In the genomic region with DNA sequence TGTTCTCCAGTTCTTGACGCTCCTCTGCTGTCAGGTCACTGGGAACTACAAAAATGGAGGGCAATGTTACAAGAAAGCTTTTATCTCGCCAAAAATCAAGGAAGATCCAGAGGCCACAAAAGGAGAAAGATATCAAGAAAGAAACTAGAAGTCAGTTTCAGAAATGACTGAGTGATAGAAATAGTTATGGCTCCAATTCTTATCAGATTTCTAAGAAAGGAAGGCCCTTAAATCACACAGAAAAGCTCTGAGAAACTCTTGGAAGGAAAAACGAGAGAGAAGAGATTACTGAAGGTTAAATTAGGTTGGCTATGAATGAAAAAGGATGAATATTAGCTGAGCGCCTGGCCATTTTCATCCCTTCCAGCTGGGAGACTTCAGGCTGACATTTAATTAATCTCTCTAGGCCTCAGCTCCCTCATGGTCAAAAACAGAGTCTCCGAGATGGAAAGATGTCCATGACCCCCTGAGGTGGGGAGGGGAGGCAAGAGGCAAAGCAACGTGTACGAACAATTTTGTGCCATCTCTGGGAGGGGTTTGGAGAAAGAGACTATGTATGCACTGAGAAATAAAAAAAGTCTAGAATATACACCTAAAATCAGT, we compare ENCODE assay signal across 12 cellular contexts.
A peak's percentile ranks its signal among the peaks of the same experiment; 100 is the strongest.
DNase-seq lines count a peak whose midpoint lies in the region; ATAC-seq and TF ChIP-seq lines count a peak whose summit lies in the region.
"Had no signal": no experiment of that assay in that cellular context is flagged by ENCODE, and none has a peak within 500 bp of the region (broad histone marks: within the 10 kb centered on the region; RNA-seq: fewer than 3 reads in every experiment).

No MANE protein-coding gene starts in this region.

- no peaks in the 10 kb centered on the region for H3K9me3 Mint-ChIP-seq in T-helper 1 cell treated with Interleukin-12 subunit alpha and Interleukin-12 subunit beta and Interleukin-4 antibody, amounts not matched to agents 30 μg/mL and 1 μg/mL, for 36 hours

- no peaks in the 10 kb centered on the region for H3K36me3 ChIP-seq in thyroid gland
- peaks cover 0 to 43% of the 10 kb centered on the region in 2 donors for H3K36me3 ChIP-seq in left lung
- no peaks in the 10 kb centered on the region for H3K36me3 ChIP-seq in uterus

- H3K27me3 ChIP-seq in dorsolateral prefrontal cortex: no peaks in the 10 kb centered on the region
- H3K27me3 ChIP-seq in thyroid gland: no peaks in the 10 kb centered on the region
- no peaks in the 10 kb centered on the region for H3K27me3 ChIP-seq in left lung
- no peaks in the 10 kb centered on the region for H3K27me3 ChIP-seq in uterus

- peak overlapping the region in 1 of 59 donors; percentile 0 for H3K4me3 ChIP-seq in dorsolateral prefrontal cortex
- no peak overlapping the region for H3K4me3 ChIP-seq in thyroid gland (replicated peaks in 1 of 3)
- H3K4me3 ChIP-seq in left lung: no peak overlapping the region
- H3K4me3 ChIP-seq in uterus: no peak overlapping the region

- DNase-seq in Right ventricle myocardium inferior (ENCODE audit: missing footprints) (no peak), left ventricle myocardium superior (no peak), dorsolateral prefrontal cortex (no peak), thyroid gland (no peak), left lung (no peak), uterus (no peak)
- DNase-seq: activated CD8-positive, alpha-beta memory T cell treated with anti-CD3 and anti-CD28 coated beads, Interleukin-2, amount 50 U/mL, for 4 hours; foreskin melanocyte; HCEC 1CT; NCI-H2171 treated with DMSO at 0.1 percent for 48 hours had no signal

- no peaks in the 10 kb centered on the region for H3K27me3 Mint-ChIP-seq in T-helper 1 cell treated with Interleukin-12 subunit alpha and Interleukin-12 subunit beta and Interleukin-4 antibody, amounts not matched to agents 30 μg/mL and 1 μg/mL, for 36 hours (ENCODE audit: low read depth)

- intact Hi-C loops in Right ventricle myocardium inferior (cut with DNase I) (loop anchor here (2.0 to 5.0 kb wide), 2 partner anchors 38 to 213 kb away; no protein-coding TSS in a partner anchor), left ventricle myocardium superior (cut with micrococcal nuclease) (loop anchor here (2.0 kb wide), 1 partner anchor 213 kb away; no protein-coding TSS in a partner anchor), dorsolateral prefrontal cortex (cut with DNase I) (loop anchor here (2.0 kb wide), 2 partner anchors 211 to 213 kb away; no protein-coding TSS in a partner anchor), thyroid gland (cut with DNase I) (loop anchor here (5.0 kb wide), 1 partner anchor 207 kb away; no protein-coding TSS in a partner anchor), left lung (cut with DNase I) (loop anchor here in 1 of 2 donors (10.0 kb wide), 1 partner anchor 215 kb away; no protein-coding TSS in a partner anchor), uterus (cut with DNase I; ENCODE audit: low total_unique reads) (loop anchor here (10.0 kb wide), 1 partner anchor 265 kb away; a partner anchor contains a TSS)

- TF ChIP-seq CTCF in dorsolateral prefrontal cortex (IDR thresholded peaks at IDR 0.05 in 54 of 56, conservative IDR thresholded peaks at IDR 0.05 in 2 of 56; ENCODE audit: low read depth in 1 of 56, partially characterized antibody in 56 of 56) (no peak), thyroid gland (IDR thresholded peaks at IDR 0.05) (no peak), left lung (IDR thresholded peaks at IDR 0.05) (no peak), uterus (IDR thresholded peaks at IDR 0.05) (no peak)

- peak overlapping the region; percentile 79 for H3K27ac Mint-ChIP-seq in T-helper 1 cell treated with Interleukin-12 subunit alpha and Interleukin-12 subunit beta and Interleukin-4 antibody, amounts not matched to agents 30 μg/mL and 1 μg/mL, for 36 hours

- H3K36me3 Mint-ChIP-seq in T-helper 1 cell treated with Interleukin-12 subunit alpha and Interleukin-12 subunit beta and Interleukin-4 antibody, amounts not matched to agents 30 μg/mL and 1 μg/mL, for 36 hours (ENCODE audit: low read depth): peaks cover 33% of the 10 kb centered on the region

- H3K27ac ChIP-seq in dorsolateral prefrontal cortex (peak overlapping the region in 39 of 59 donors; percentile 2 to 77 (median 40)), thyroid gland (peak overlapping the region; percentile 70 to 76 (median 73)), left lung (no peak overlapping the region), uterus (peak overlapping the region in 1 of 2 donors; percentile 2)

- WGBS in thyroid gland, 2 donors: 70 to 73% methylated on average over 7 of the region's 7 CpGs

- no peaks in the 10 kb centered on the region for H3K9me3 ChIP-seq in thyroid gland
- no peaks in the 10 kb centered on the region for H3K9me3 ChIP-seq in left lung
- H3K9me3 ChIP-seq in uterus: no peaks in the 10 kb centered on the region

- H3K4me1 Mint-ChIP-seq in T-helper 1 cell treated with Interleukin-12 subunit alpha and Interleukin-12 subunit beta and Interleukin-4 antibody, amounts not matched to agents 30 μg/mL and 1 μg/mL, for 36 hours (ENCODE audit: low read depth): peaks cover 53% of the 10 kb centered on the region

- peak overlapping the region; percentile 52 for H3K4me3 Mint-ChIP-seq in T-helper 1 cell treated with Interleukin-12 subunit alpha and Interleukin-12 subunit beta and Interleukin-4 antibody, amounts not matched to agents 30 μg/mL and 1 μg/mL, for 36 hours

- ATAC-seq in Right ventricle myocardium inferior (peak; percentile 11), left ventricle myocardium superior (no peak), HG03354 (IDR thresholded peaks at IDR 0.05; ENCODE audit: poor library complexity, severe bottlenecking, unreplicated experiment) (no peak), left lung (no peak)

- peaks cover 47 to 83% of the 10 kb centered on the region in 2 donors for H3K4me1 ChIP-seq in thyroid gland
- H3K4me1 ChIP-seq in left lung: peaks cover 10 to 53% of the 10 kb centered on the region in 2 donors
- no peaks in the 10 kb centered on the region for H3K4me1 ChIP-seq in uterus

- TF ChIP-seq POLR2A in thyroid gland (IDR thresholded peaks at IDR 0.05) (no peak), uterus (IDR thresholded peaks at IDR 0.05) (no peak)

Comparison
In these comparisons a context has a peak if more than half of its experiments do, and no peak if none do; other contexts are left out.
1. H3K27ac ChIP-seq: peak in dorsolateral prefrontal cortex (39 of 59) and thyroid gland (3 of 3); none in left lung (0 of 2).